ENCODE assay signal across 17 cellular contexts in genomic region chr9:38012767-38013450, GRCh38. TPM values are rescaled to one million over a fixed set of nuclear protein-coding genes. Genes with fewer than 3 reads are reported as not detected.
DNase-seq lines count a peak whose midpoint lies in the region; ATAC-seq and TF ChIP-seq lines count a peak whose summit lies in the region.
"Had no signal": no experiment of that assay in that cellular context is flagged by ENCODE, and none has a peak within 500 bp of the region (broad histone marks: within the 10 kb centered on the region; RNA-seq: fewer than 3 reads in every experiment).

No MANE protein-coding gene starts in this region.

- TF ChIP-seq CTCF in endothelial cell (IDR thresholded peaks at IDR 0.05; ENCODE audit: unreplicated experiment) (no peak), osteoblast (IDR thresholded peaks at IDR 0.05; ENCODE audit: extremely low read depth, low read depth, low read length) (no peak)

- H2AK5ac ChIP-seq in neuronal stem cell (ENCODE audit: low read depth, low read length) = peak overlapping the region; percentile 39

- peaks cover 8% of the 10 kb centered on the region for H3K27me3 Mint-ChIP-seq in endothelial cell (ENCODE audit: unreplicated experiment)
- no peaks in the 10 kb centered on the region for H3K27me3 Mint-ChIP-seq in activated naive CD8-positive, alpha-beta T cell treated with anti-CD3 and anti-CD28 coated beads, Interleukin-2, amount 50 U/mL, for 24 hours
- H3K27me3 Mint-ChIP-seq: CD4-positive, alpha-beta memory T cell had no signal

- H4K91ac ChIP-seq in neuronal stem cell (ENCODE audit: low read depth, low read length, poor library complexity) = no peak overlapping the region

- H3K9me3 ChIP-seq in Karpas-422 (ENCODE audit: low read length) (no peaks in the 10 kb centered on the region), neuronal stem cell (replicated peaks in 1 of 2; ENCODE audit: control insufficient read depth in 2 of 2, insufficient read depth in 1 of 2, low read depth in 1 of 2, low read length in 2 of 2) (no peaks in the 10 kb centered on the region), GM23248 (ENCODE audit: low read depth) (no peaks in the 10 kb centered on the region), osteoblast (ENCODE audit: low read depth, low read length) (no peaks in the 10 kb centered on the region)
- H3K9me3 ChIP-seq: A549, BE2C had no signal

- DNase-seq in Karpas-422 (peak; percentile 94), amniotic epithelial cell (ENCODE audit: low read depth) (peak; percentile 47), endothelial cell (ENCODE audit: low spot score) (no peak), neuronal stem cell (ENCODE audit: low spot score) (no peak), GM23248 (no peak), osteoblast (ENCODE audit: insufficient read length, low spot score, missing footprints) (no peak)
- DNase-seq in activated CD8-positive, alpha-beta memory T cell treated with anti-CD3 and anti-CD28 coated beads, Interleukin-2, amount 50 U/mL, for 4 hours = no peak
- no peak for DNase-seq in activated naive CD8-positive, alpha-beta T cell treated with anti-CD3 and anti-CD28 coated beads, Interleukin-2, amount 50 U/mL, for 24 hours
- DNase-seq: BE2C; CD4-positive, alpha-beta memory T cell; COR-L47; DMS153; DMS79 treated with DMSO at 0.1 percent for 48 hours; EL; H9 had no signal

- no peaks in the 10 kb centered on the region for H3K9me3 Mint-ChIP-seq in endothelial cell (ENCODE audit: unreplicated experiment)
- no peaks in the 10 kb centered on the region for H3K9me3 Mint-ChIP-seq in activated naive CD8-positive, alpha-beta T cell treated with anti-CD3 and anti-CD28 coated beads, Interleukin-2, amount 50 U/mL, for 24 hours
- H3K9me3 Mint-ChIP-seq: CD4-positive, alpha-beta memory T cell; H9 had no signal

- in situ Hi-C loops in GM23248 (cut with MboI) = no loop called here

- peaks cover 52% of the 10 kb centered on the region for H3K4me1 Mint-ChIP-seq in endothelial cell (ENCODE audit: unreplicated experiment)
- peaks cover 14% of the 10 kb centered on the region for H3K4me1 Mint-ChIP-seq in activated naive CD8-positive, alpha-beta T cell treated with anti-CD3 and anti-CD28 coated beads, Interleukin-2, amount 50 U/mL, for 24 hours

- H3K4ac ChIP-seq in neuronal stem cell (ENCODE audit: low read length) = no peak overlapping the region

- no peak for ATAC-seq in activated naive CD8-positive, alpha-beta T cell treated with anti-CD3 and anti-CD28 coated beads, Interleukin-2, amount 50 U/mL, for 24 hours
- ATAC-seq: A549 had no signal

- H3K14ac ChIP-seq in neuronal stem cell (ENCODE audit: low read length) = no peak overlapping the region

- peak overlapping the region; percentile 60 for H3K18ac ChIP-seq in neuronal stem cell (ENCODE audit: low read length)

- no peaks in the 10 kb centered on the region for H4K20me1 ChIP-seq in Karpas-422 (ENCODE audit: insufficient read depth, low read depth, low read length)
- H4K20me1 ChIP-seq in GM23248 (ENCODE audit: insufficient read depth) = no peaks in the 10 kb centered on the region
- peaks cover 10% of the 10 kb centered on the region for H4K20me1 ChIP-seq in osteoblast (ENCODE audit: insufficient read depth, low read length)

- no peak overlapping the region for H2BK15ac ChIP-seq in neuronal stem cell (ENCODE audit: low read length)

- H3F3A ChIP-seq in GM23248 (ENCODE audit: insufficient read depth) = peaks cover 34% of the 10 kb centered on the region

- peak overlapping the region; percentile 73 for H3K9ac ChIP-seq in Karpas-422 (ENCODE audit: low read length)
- no peak overlapping the region for H3K9ac ChIP-seq in neuronal stem cell (ENCODE audit: low read depth, low read length, poor library complexity)
- no peak overlapping the region for H3K9ac ChIP-seq in GM23248

- H3K27ac ChIP-seq in Karpas-422 (ENCODE audit: low read length) (peak overlapping the region; percentile 99), neuronal stem cell (replicated peaks; ENCODE audit: low read length) (no peak overlapping the region), GM23248 (no peak overlapping the region), osteoblast (ENCODE audit: low read depth, low read length) (no peak overlapping the region)
- H3K27ac ChIP-seq: C4-2B had no signal

- H3K23ac ChIP-seq in neuronal stem cell (ENCODE audit: low read depth, low read length, poor library complexity) = no peak overlapping the region

- H3K4me3 ChIP-seq in Karpas-422 (ENCODE audit: low read length) = peak overlapping the region; percentile 51; the same call in 1 of the 2 replicates
- H3K4me3 ChIP-seq in neuronal stem cell (ENCODE audit: low read length in 2 of 2) = no peak overlapping the region
- H3K4me3 ChIP-seq in GM23248 = no peak overlapping the region
- H3K4me3 ChIP-seq in osteoblast (ENCODE audit: insufficient read depth, low read length) = no peak overlapping the region
- H3K4me3 ChIP-seq: A549 had no signal

- H2BK12ac ChIP-seq in neuronal stem cell (ENCODE audit: low read length) = peak overlapping the region; percentile 10

- H2BK5ac ChIP-seq in neuronal stem cell (ENCODE audit: low read length) = no peak overlapping the region

- H3K79me2 ChIP-seq in Karpas-422 (ENCODE audit: low read length) (peaks cover 53% of the 10 kb centered on the region), GM23248 (ENCODE audit: insufficient read depth) (peaks cover 59% of the 10 kb centered on the region), osteoblast (ENCODE audit: insufficient read depth, low read length) (peaks cover 37% of the 10 kb centered on the region)

- H3K4me1 ChIP-seq in Karpas-422 (ENCODE audit: low read length) (peaks cover 97% of the 10 kb centered on the region), neuronal stem cell (ENCODE audit: control insufficient read depth in 2 of 2, insufficient read depth in 1 of 2, low read depth in 1 of 2, low read length in 2 of 2) (peaks cover 41 to 42% of the 10 kb centered on the region in 2 donors), GM23248 (ENCODE audit: insufficient read depth) (peaks cover 43% of the 10 kb centered on the region), osteoblast (ENCODE audit: insufficient read depth, low read length) (peaks cover 40% of the 10 kb centered on the region)

- H3K27me3 ChIP-seq in Karpas-422 (ENCODE audit: low read length) = no peaks in the 10 kb centered on the region
- no peaks in the 10 kb centered on the region for H3K27me3 ChIP-seq in neuronal stem cell (ENCODE audit: control insufficient read depth in 3 of 3, insufficient read depth in 3 of 3, low read depth in 1 of 3, low read length in 3 of 3)
- no peaks in the 10 kb centered on the region for H3K27me3 ChIP-seq in GM23248 (replicated peaks; ENCODE audit: insufficient read depth)
- H3K27me3 ChIP-seq in osteoblast (ENCODE audit: insufficient read depth, low read length) = no peaks in the 10 kb centered on the region
- H3K27me3 ChIP-seq: BE2C had no signal

- no peak overlapping the region for H4K8ac ChIP-seq in neuronal stem cell (ENCODE audit: low read depth, low read length)

- no peaks in the 10 kb centered on the region for H3K36me3 ChIP-seq in Karpas-422 (ENCODE audit: insufficient read depth, low read length)
- no peaks in the 10 kb centered on the region for H3K36me3 ChIP-seq in neuronal stem cell (replicated peaks in 1 of 2; ENCODE audit: control insufficient read depth in 2 of 2, insufficient read depth in 2 of 2, low read length in 2 of 2)
- no peaks in the 10 kb centered on the region for H3K36me3 ChIP-seq in GM23248 (ENCODE audit: low read depth)
- peaks cover 10% of the 10 kb centered on the region for H3K36me3 ChIP-seq in osteoblast (ENCODE audit: insufficient read depth, low read length)

- H2AFZ ChIP-seq in Karpas-422 (ENCODE audit: low read length) = no peak overlapping the region
- H2AFZ ChIP-seq in neuronal stem cell (ENCODE audit: low read length) = no peak overlapping the region
- no peak overlapping the region for H2AFZ ChIP-seq in GM23248
- no peak overlapping the region for H2AFZ ChIP-seq in osteoblast (ENCODE audit: low read length)

- H3K4me3 Mint-ChIP-seq in endothelial cell (ENCODE audit: unreplicated experiment) = peak overlapping the region; percentile 49
- no peak overlapping the region for H3K4me3 Mint-ChIP-seq in activated naive CD8-positive, alpha-beta T cell treated with anti-CD3 and anti-CD28 coated beads, Interleukin-2, amount 50 U/mL, for 24 hours
- H3K4me3 Mint-ChIP-seq: CD4-positive, alpha-beta memory T cell; H9 had no signal

- WGBS in neuronal stem cell (ENCODE audit: extremely low coverage in 2 of 2, insufficient read length in 2 of 2, insufficient replicate concordance in 1 of 2), 2 donors = no CpG with 5 or more reads among the region's 9 CpGs
- 87 to 91% methylated on average over 9 of the region's 9 CpGs for WGBS in GM23248 (ENCODE audit: low coverage in 1 of 2, low lambda C conversion rate in 2 of 2, missing lambda C conversion rate in 2 of 2), 2 experiments

- H2BK120ac ChIP-seq in neuronal stem cell (ENCODE audit: low read depth, low read length) = no peak overlapping the region

- H3K27ac Mint-ChIP-seq in endothelial cell (ENCODE audit: unreplicated experiment) = peak overlapping the region; percentile 61
- H3K27ac Mint-ChIP-seq in activated naive CD8-positive, alpha-beta T cell treated with anti-CD3 and anti-CD28 coated beads, Interleukin-2, amount 50 U/mL, for 24 hours = no peak overlapping the region
- H3K27ac Mint-ChIP-seq: CD4-positive, alpha-beta memory T cell; H9 had no signal

- H3K36me3 Mint-ChIP-seq in endothelial cell (ENCODE audit: low read depth, unreplicated experiment) = peaks cover 16% of the 10 kb centered on the region
- no peaks in the 10 kb centered on the region for H3K36me3 Mint-ChIP-seq in activated naive CD8-positive, alpha-beta T cell treated with anti-CD3 and anti-CD28 coated beads, Interleukin-2, amount 50 U/mL, for 24 hours (ENCODE audit: low read depth)
- H3K36me3 Mint-ChIP-seq: CD4-positive, alpha-beta memory T cell had no signal

- no peaks in the 10 kb centered on the region for H3K79me1 ChIP-seq in neuronal stem cell (ENCODE audit: low read depth, low read length)

- H3K4me2 ChIP-seq in Karpas-422 (ENCODE audit: low read depth, low read length, poor library complexity, severe bottlenecking) (peak overlapping the region; percentile 61), neuronal stem cell (ENCODE audit: insufficient read depth, low read length, poor library complexity, severe bottlenecking) (no peak overlapping the region), GM23248 (ENCODE audit: unreplicated experiment) (no peak overlapping the region), osteoblast (ENCODE audit: insufficient read depth, low read length) (no peak overlapping the region)
- H3K4me2 ChIP-seq: A549 had no signal

- H3K9me2 ChIP-seq in Karpas-422 (replicated peaks; ENCODE audit: insufficient read depth, low read length) (no peaks in the 10 kb centered on the region), GM23248 (ENCODE audit: insufficient read depth) (no peaks in the 10 kb centered on the region)

RNA-seq across cellular contexts. Expression of gene SHB, which starts 56.1 kb away (rescaled TPM):
- total RNA-seq in Karpas-422 (2014; rRNA removed; shearing (Covaris generic); ENCODE audit: low replicate concordance) = 27.1 and 42.8 TPM in 2 replicates
- 18.5 TPM for total RNA-seq in endothelial cell (ENCODE audit: unreplicated experiment)
- 2.1 TPM for polyA plus RNA-seq in neuronal stem cell (2013, experiment 1 of 2)
- polyA plus RNA-seq in neuronal stem cell (2013, experiment 2 of 2) = 1.9 TPM
- 9.9 and 11.1 TPM in 2 replicates for total RNA-seq in GM23248 (2014; rRNA removed; shearing (Covaris generic))
- polyA plus RNA-seq in GM23248 (2016; fragmentation: Nextera tagmentation; extraction: Ambion mirVana) = 3.9 and 4.4 TPM in 2 replicates
- 8.8 and 9.4 TPM in 2 replicates for total RNA-seq in osteoblast

Comparison
In these comparisons a context has a peak if more than half of its experiments do, and no peak if none do; other contexts are left out.
1. DNase-seq: peak in Karpas-422 (single experiment) and amniotic epithelial cell (single experiment); none in endothelial cell (single experiment), neuronal stem cell (single experiment), GM23248 (single experiment), osteoblast (single experiment), activated CD8-positive, alpha-beta memory T cell treated with anti-CD3 and anti-CD28 coated beads, Interleukin-2, amount 50 U/mL, for 4 hours (single experiment) and activated naive CD8-positive, alpha-beta T cell treated with anti-CD3 and anti-CD28 coated beads, Interleukin-2, amount 50 U/mL, for 24 hours (single experiment).